In the genomic region with DNA sequence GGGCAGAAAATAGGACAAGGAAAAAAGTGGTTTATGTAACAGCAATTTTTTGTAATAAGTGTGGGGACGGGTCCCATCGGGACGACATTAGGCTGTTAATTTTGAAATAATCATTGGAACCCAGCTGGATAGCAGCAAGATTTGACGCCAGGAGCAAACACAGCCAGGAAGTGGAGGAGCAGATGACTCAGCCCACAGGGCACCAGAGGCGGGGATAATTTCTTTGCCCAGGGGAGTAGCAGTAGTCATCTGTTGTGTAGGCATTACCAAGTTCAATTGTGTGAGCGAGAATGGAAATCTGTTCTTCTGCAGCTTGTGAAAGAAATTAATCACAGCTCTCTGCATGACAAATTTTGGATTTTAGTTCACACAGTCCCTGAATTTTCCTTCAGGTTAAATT, we compare ENCODE assay signal across 9 cellular contexts. TPM values are rescaled to one million over a fixed set of nuclear protein-coding genes. Genes with fewer than 3 reads are reported as not detected.
DNase-seq lines count a peak whose midpoint lies in the region; ATAC-seq and TF ChIP-seq lines count a peak whose summit lies in the region.
"Had no signal": no experiment of that assay in that cellular context is flagged by ENCODE, and none has a peak within 500 bp of the region (broad histone marks: within the 10 kb centered on the region; RNA-seq: fewer than 3 reads in every experiment).

No MANE protein-coding gene starts in this region.

- DNase-seq in NCI-H510A treated with DMSO at 0.1 percent for 48 hours (lab: John Stamatoyannopoulos, UW) (peak; percentile 52), NCI-H510A (lab: John Stamatoyannopoulos, UW) (no peak), NCI-H1694 treated with DMSO at 0.1 percent for 48 hours (lab: John Stamatoyannopoulos, UW) (peak; percentile 95), MCF 10A (ENCODE audit: unreplicated experiment) (peak; percentile 96), islet precursor cell (peak; percentile 87), KG1 (lab: John Stamatoyannopoulos, UW) (no peak)
- no peak for DNase-seq in stimulated activated effector memory CD8-positive, alpha-beta T cell treated with anti-CD3 and anti-CD28 coated beads, Interleukin-12 subunit alpha, Interleukin-12 subunit beta, amount 100 ng/mL, for 72 hours (ENCODE audit: low spot score in 2 of 2)

- no peak for TF ChIP-seq CTCF in MCF 10A (IDR thresholded peaks at IDR 0.05; ENCODE audit: unreplicated experiment)

- H3K27me3 Mint-ChIP-seq in MCF 10A (ENCODE audit: insufficient read depth, unreplicated experiment): no peaks in the 10 kb centered on the region

- POLR2A ChIA-PET in MCF 10A (lab: Yijun Ruan, JAX): interaction anchor here (0.6 to 4.4 kb wide), 30 partner anchors 9 to 1666 kb away, joined by 3 to 81 read pairs (median 4); a partner anchor contains a TSS

- peak overlapping the region; percentile 87 for H3K27ac Mint-ChIP-seq in MCF 10A (ENCODE audit: low read depth, unreplicated experiment)
- no peak overlapping the region for H3K27ac Mint-ChIP-seq in stimulated activated effector memory CD8-positive, alpha-beta T cell treated with anti-CD3 and anti-CD28 coated beads, Interleukin-12 subunit alpha, Interleukin-12 subunit beta, amount 100 ng/mL, for 72 hours
- H3K27ac Mint-ChIP-seq: T-helper 1 cell treated with Interleukin-12 subunit alpha and Interleukin-12 subunit beta and Interleukin-4 antibody, amounts not matched to agents 30 μg/mL and 1 μg/mL, for 36 hours had no signal

- intact Hi-C loops in MCF 10A (cut with micrococcal nuclease): loop anchor here (5.0 kb wide), 1 partner anchor 152 kb away; no protein-coding TSS in a partner anchor

- H3K36me3 Mint-ChIP-seq in MCF 10A (ENCODE audit: insufficient read depth, unreplicated experiment): no peaks in the 10 kb centered on the region
- H3K36me3 Mint-ChIP-seq in stimulated activated effector memory CD8-positive, alpha-beta T cell treated with anti-CD3 and anti-CD28 coated beads, Interleukin-12 subunit alpha, Interleukin-12 subunit beta, amount 100 ng/mL, for 72 hours: no peaks in the 10 kb centered on the region

- CTCF ChIA-PET in MCF 10A (lab: Yijun Ruan, JAX): interaction anchor here (0.6 to 4.0 kb wide), 13 partner anchors 10 to 1886 kb away, joined by 3 to 29 read pairs (median 4); no protein-coding TSS in a partner anchor

- no TSS peak for BruUV-seq in MCF 10A (replicated peaks; lab: Mats Ljungman, UMichigan)

- ATAC-seq in stimulated activated effector memory CD8-positive, alpha-beta T cell treated with anti-CD3 and anti-CD28 coated beads, Interleukin-12 subunit alpha, Interleukin-12 subunit beta, amount 100 ng/mL, for 72 hours: peak; percentile 52
- no peak for ATAC-seq in HG03469 (IDR thresholded peaks at IDR 0.05; ENCODE audit: unreplicated experiment)

- H3K9me3 Mint-ChIP-seq in MCF 10A (ENCODE audit: unreplicated experiment): no peaks in the 10 kb centered on the region
- H3K9me3 Mint-ChIP-seq in stimulated activated effector memory CD8-positive, alpha-beta T cell treated with anti-CD3 and anti-CD28 coated beads, Interleukin-12 subunit alpha, Interleukin-12 subunit beta, amount 100 ng/mL, for 72 hours: no peaks in the 10 kb centered on the region
- H3K9me3 Mint-ChIP-seq: T-helper 1 cell treated with Interleukin-12 subunit alpha and Interleukin-12 subunit beta and Interleukin-4 antibody, amounts not matched to agents 30 μg/mL and 1 μg/mL, for 36 hours had no signal

- H3K4me3 Mint-ChIP-seq in MCF 10A (ENCODE audit: unreplicated experiment): peak overlapping the region; percentile 27
- no peak overlapping the region for H3K4me3 Mint-ChIP-seq in stimulated activated effector memory CD8-positive, alpha-beta T cell treated with anti-CD3 and anti-CD28 coated beads, Interleukin-12 subunit alpha, Interleukin-12 subunit beta, amount 100 ng/mL, for 72 hours
- H3K4me3 Mint-ChIP-seq: T-helper 1 cell treated with Interleukin-12 subunit alpha and Interleukin-12 subunit beta and Interleukin-4 antibody, amounts not matched to agents 30 μg/mL and 1 μg/mL, for 36 hours had no signal

- peaks cover 25% of the 10 kb centered on the region for H3K4me1 Mint-ChIP-seq in MCF 10A (ENCODE audit: insufficient read depth, unreplicated experiment)
- H3K4me1 Mint-ChIP-seq in stimulated activated effector memory CD8-positive, alpha-beta T cell treated with anti-CD3 and anti-CD28 coated beads, Interleukin-12 subunit alpha, Interleukin-12 subunit beta, amount 100 ng/mL, for 72 hours: no peaks in the 10 kb centered on the region

RNA-seq across cellular contexts. Expression of a gene that starts 22.6 kb away (rescaled TPM):
- total RNA-seq in MCF 10A (2022): 16.8 and 23.9 TPM in 2 replicates

Comparison
In these comparisons a context has a peak if more than half of its experiments do, and no peak if none do; other contexts are left out.
1. DNase-seq: peak in NCI-H510A treated with DMSO at 0.1 percent for 48 hours (single experiment), NCI-H1694 treated with DMSO at 0.1 percent for 48 hours (single experiment), MCF 10A (single experiment) and islet precursor cell (single experiment); none in NCI-H510A (single experiment), stimulated activated effector memory CD8-positive, alpha-beta T cell treated with anti-CD3 and anti-CD28 coated beads, Interleukin-12 subunit alpha, Interleukin-12 subunit beta, amount 100 ng/mL, for 72 hours (0 of 2) and KG1 (single experiment).